14 cellular contexts compared by ENCODE assay signal in the genomic region with DNA sequence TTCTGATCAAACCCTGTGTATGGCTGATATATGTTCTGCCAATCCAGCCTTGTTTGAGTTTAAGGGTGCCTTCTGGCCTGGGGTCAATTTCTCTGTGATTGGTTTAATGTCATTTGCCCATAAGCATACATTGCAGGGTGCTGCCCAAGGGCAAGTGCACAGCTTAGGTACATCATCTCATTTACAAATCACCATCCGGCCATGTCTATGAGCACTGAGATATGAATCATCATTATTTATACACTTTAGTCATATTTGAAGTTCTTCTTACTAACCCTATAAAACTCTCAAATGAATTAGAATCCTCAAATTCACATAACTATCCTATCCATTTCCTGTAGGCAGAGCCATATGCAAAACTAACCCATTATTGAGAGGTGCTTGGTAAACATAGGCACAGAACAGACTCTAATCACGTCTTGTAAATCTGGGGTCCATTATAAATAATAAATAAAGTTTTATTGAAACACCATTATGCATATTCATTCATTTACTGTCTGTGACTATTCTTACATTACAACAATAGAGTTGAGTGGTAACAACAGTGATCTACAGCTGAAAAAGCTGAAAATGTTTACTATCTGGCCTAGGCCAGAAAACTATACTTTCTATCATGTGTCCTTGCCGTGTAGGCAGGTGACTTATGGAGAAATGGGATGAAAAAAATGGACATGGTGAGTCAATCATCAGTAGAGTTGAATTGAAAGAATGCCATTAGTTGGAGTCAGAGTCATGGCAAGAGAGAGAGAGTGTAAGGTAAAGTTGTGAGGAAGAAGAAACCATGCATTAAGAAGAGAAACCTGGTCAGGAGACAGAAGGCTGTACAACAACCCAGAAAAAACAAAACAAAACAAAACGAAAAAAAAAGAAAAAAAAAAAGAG. TPM values are rescaled to one million over a fixed set of nuclear protein-coding genes. Genes with fewer than 3 reads are reported as not detected.
A peak's percentile ranks its signal among the peaks of the same experiment; 100 is the strongest.
DNase-seq lines count a peak whose midpoint lies in the region; ATAC-seq and TF ChIP-seq lines count a peak whose summit lies in the region.
"Had no signal": no experiment of that assay in that cellular context is flagged by ENCODE, and none has a peak within 500 bp of the region (broad histone marks: within the 10 kb centered on the region; RNA-seq: fewer than 3 reads in every experiment).

No MANE protein-coding gene starts in this region.

- no peaks in the 10 kb centered on the region for H3K9me3 ChIP-seq in HEK293 (ENCODE audit: control insufficient read depth, insufficient read depth, low read depth, low read length)
- H3K9me3 ChIP-seq in RWPE2 (ENCODE audit: severe bottlenecking), result no peaks in the 10 kb centered on the region

- H3K4me1 ChIP-seq in HEK293 (ENCODE audit: control insufficient read depth, insufficient read depth, low read length) (peaks cover 9% of the 10 kb centered on the region), RWPE2 (ENCODE audit: insufficient read depth, poor library complexity, severe bottlenecking) (peaks cover 38% of the 10 kb centered on the region)

- H3K27ac ChIP-seq in HEK293 (ENCODE audit: extremely low read depth, low read depth, low read length) (no peak overlapping the region), RWPE2 (ENCODE audit: poor library complexity, severe bottlenecking) (peak overlapping the region; percentile 23)

- ATAC-seq in RWPE2 (ENCODE audit: low read depth), result peak; percentile 71
- ATAC-seq: CD8-positive, alpha-beta T cell had no signal

- DNase-seq in ELR (ENCODE audit: low read depth) (peak; percentile 79), RWPE2 (ENCODE audit: low spot score) (no peak), kidney tubule cell (ENCODE audit: low spot score) (peak; percentile 21), NCI-H510A treated with DMSO at 0.1 percent for 48 hours (lab: John Stamatoyannopoulos, UW) (no peak), SK-N-DZ (ENCODE audit: low spot score) (no peak), NCI-H1694 (lab: John Stamatoyannopoulos, UW) (no peak)
- DNase-seq: CD8-positive, alpha-beta T cell; DMS79 treated with DMSO at 0.1 percent for 48 hours; GOT3; NCI-H1048; NCI-H146; NCI-H345; SHP77 treated with DMSO at 0.1 percent for 48 hours had no signal

- H3K27me3 ChIP-seq in RWPE2 (ENCODE audit: insufficient read depth, poor library complexity, severe bottlenecking), result no peaks in the 10 kb centered on the region

- TF ChIP-seq CTCF in HEK293 (tag by site-specific recombination; IDR thresholded peaks at IDR 0.05) (no peak), RWPE2 (IDR thresholded peaks at IDR 0.05; ENCODE audit: poor library complexity, severe bottlenecking) (no peak)

- H3K36me3 ChIP-seq in HEK293 (ENCODE audit: control insufficient read depth in 2 of 2, insufficient read depth in 1 of 2, low read length in 2 of 2), result no peaks in the 10 kb centered on the region
- H3K36me3 ChIP-seq in RWPE2 (ENCODE audit: low read depth), result no peaks in the 10 kb centered on the region

- POLR2A ChIA-PET in HEK293 (lab: Yijun Ruan, JAX), result no interaction called here

- CTCF ChIA-PET in HEK293 (lab: Yijun Ruan, JAX), result interaction anchor here (0.5 to 0.9 kb wide), 3 partner anchors 9 to 1048 kb away, joined by 3 to 4 read pairs (median 3); no protein-coding TSS in a partner anchor

- no peak overlapping the region for H3K4me3 ChIP-seq in HEK293 (ENCODE audit: low read depth, low read length)
- no peak overlapping the region for H3K4me3 ChIP-seq in RWPE2 (ENCODE audit: severe bottlenecking)

TF ChIP-seq in HEK293, 187 proteins besides CTCF, POLR2A, EP300 and RAD21:
- TF ChIP-seq, protein P1, sequence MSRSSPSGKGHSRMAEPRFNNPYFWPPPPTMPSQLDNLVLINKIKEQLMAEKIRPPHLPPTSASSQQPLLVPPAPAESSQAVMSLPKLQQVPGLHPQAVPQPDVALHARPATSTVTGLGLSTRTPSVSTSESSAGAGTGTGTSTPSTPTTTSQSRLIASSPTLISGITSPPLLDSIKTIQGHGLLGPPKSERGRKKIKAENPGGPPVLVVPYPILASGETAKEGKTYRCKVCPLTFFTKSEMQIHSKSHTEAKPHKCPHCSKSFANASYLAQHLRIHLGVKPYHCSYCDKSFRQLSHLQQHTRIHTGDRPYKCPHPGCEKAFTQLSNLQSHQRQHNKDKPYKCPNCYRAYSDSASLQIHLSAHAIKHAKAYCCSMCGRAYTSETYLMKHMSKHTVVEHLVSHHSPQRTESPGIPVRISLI (tag by site-specific recombination; IDR thresholded peaks at IDR 0.05), result 0 out of 2 replicates have a peak, but pooled peaks have one; percentile 26
- TF ChIP-seq SCRT2 (tag by site-specific recombination; IDR thresholded peaks at IDR 0.05), result no peak

RNA-seq across cellular contexts. Expression of a gene that starts 25.0 kb away (rescaled TPM):
- polyA plus RNA-seq in SK-N-DZ (2014; cell fraction: cytosol; rRNA removed), result 7.0 and 8.4 TPM in 2 replicates
- polyA plus RNA-seq in SK-N-DZ (2014; cell fraction: nucleus; rRNA removed), result 4.5 and 11.2 TPM in 2 replicates

Comparison
In these comparisons a context has a peak if more than half of its experiments do, and no peak if none do; other contexts are left out.
1. DNase-seq: peak in ELR (single experiment) and kidney tubule cell (single experiment); none in RWPE2 (single experiment), NCI-H510A treated with DMSO at 0.1 percent for 48 hours (single experiment), SK-N-DZ (single experiment) and NCI-H1694 (single experiment).